In the genomic region with DNA sequence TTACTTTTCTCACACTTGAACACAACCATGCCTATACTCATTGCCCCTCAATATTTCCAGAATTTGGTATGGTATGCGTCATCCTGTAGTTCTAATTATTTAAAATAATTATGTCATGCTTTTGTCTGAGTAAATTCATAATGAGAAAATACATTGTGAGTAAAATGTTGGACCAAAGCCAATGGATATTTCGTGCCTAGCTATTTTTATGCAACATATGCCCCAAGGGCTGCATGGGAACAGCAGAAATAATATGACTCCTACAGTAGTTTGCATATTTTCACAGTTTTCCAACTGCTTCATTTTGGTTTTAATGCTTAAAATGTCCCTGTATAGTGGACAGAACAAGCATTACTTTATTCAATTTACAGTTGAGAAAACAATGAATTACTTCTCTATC, we compare ENCODE assay signal across 17 cellular contexts.
"Had no signal": no experiment of that assay in that cellular context is flagged by ENCODE, and none has a peak within 500 bp of the region (broad histone marks: within the 10 kb centered on the region; RNA-seq: fewer than 3 reads in every experiment).

No MANE protein-coding gene starts in this region.

- H3K36me3 ChIP-seq: left ventricle myocardium inferior, right atrium auricular region, suprapubic skin had no signal

- H3K27ac ChIP-seq: epithelial cell of prostate, left ventricle myocardium inferior, right atrium auricular region, skin epidermis, suprapubic skin had no signal

- H3K4me3 ChIP-seq: left ventricle myocardium inferior, right atrium auricular region, skin epidermis, suprapubic skin had no signal

- H3K4me1 ChIP-seq: left ventricle myocardium inferior, right atrium auricular region, suprapubic skin had no signal

- H3K27me3 ChIP-seq: right atrium auricular region, suprapubic skin had no signal

- DNase-seq: activated CD4-positive, alpha-beta T cell treated with anti-CD3 and anti-CD28 coated beads for 4 hours; activated CD8-positive, alpha-beta T cell treated with anti-CD3 and anti-CD28 coated beads for 36 hours; activated effector memory CD4-positive, alpha-beta T cell treated with anti-CD3 and anti-CD28 coated beads, Interleukin-2, amount 50 U/mL, for 16 hours; activated T-cell treated with anti-CD3 and anti-CD28 coated beads, Interleukin-2, amount 50 U/mL, for 48 hours; amygdala; effector memory CD8-positive, alpha-beta T cell; kidney; left ventricle myocardium inferior; nucleus accumbens; stimulated activated CD4-positive, alpha-beta T cell treated with anti-CD3 and anti-CD28 coated beads, Interleukin-4, amount 100 ng/mL, for 24 hours; stimulated activated naive CD4-positive, alpha-beta T cell treated with Interleukin-2 at 50 U/mL for 16 hours; T-helper 17 cell; trophoblast cell had no signal
